In genomic region chr6:125781307-125781868, GRCh38 we compare ENCODE assay signal across 8 cellular contexts.
DNase-seq lines count a peak whose midpoint lies in the region; ATAC-seq and TF ChIP-seq lines count a peak whose summit lies in the region.

No MANE protein-coding gene starts in this region.

- no peak overlapping the region for H3K4me3 Mint-ChIP-seq in effector memory CD8-positive, alpha-beta T cell
- H3K4me3 Mint-ChIP-seq in nephron: no peak overlapping the region

- H3K4me1 Mint-ChIP-seq in effector memory CD8-positive, alpha-beta T cell (ENCODE audit: low read depth in 2 of 2): peaks cover 0 to 2% of the 10 kb centered on the region in 2 donors
- H3K4me1 Mint-ChIP-seq in nephron: no peaks in the 10 kb centered on the region

- H3K27ac Mint-ChIP-seq in effector memory CD8-positive, alpha-beta T cell: no peak overlapping the region
- no peak overlapping the region for H3K27ac Mint-ChIP-seq in nephron

- DNase-seq in DMS53 (lab: John Stamatoyannopoulos, UW): peak; percentile 78
- no peak for DNase-seq in DMS53 treated with DMSO at 0.1 percent for 48 hours (lab: John Stamatoyannopoulos, UW; ENCODE audit: unreplicated experiment)
- peak; percentile 45 for DNase-seq in T follicular helper cell (ENCODE audit: low read depth)
- no peak for DNase-seq in effector memory CD8-positive, alpha-beta T cell
- DNase-seq in GOT3 (lab: John Stamatoyannopoulos, UW): no peak

- peak; percentile 47 for ATAC-seq in GM21717 (IDR thresholded peaks at IDR 0.05; ENCODE audit: unreplicated experiment)
- peak; percentile 59 for ATAC-seq in effector memory CD8-positive, alpha-beta T cell (replicated peaks)

- H3K27me3 Mint-ChIP-seq in effector memory CD8-positive, alpha-beta T cell: no peaks in the 10 kb centered on the region
- no peaks in the 10 kb centered on the region for H3K27me3 Mint-ChIP-seq in nephron (ENCODE audit: low read depth)

- peaks cover 8% of the 10 kb centered on the region for H3K36me3 Mint-ChIP-seq in effector memory CD8-positive, alpha-beta T cell (ENCODE audit: insufficient read depth)
- H3K36me3 Mint-ChIP-seq in nephron (ENCODE audit: low read depth): no peaks in the 10 kb centered on the region

- TF ChIP-seq EP300 in Ishikawa (IDR thresholded peaks at IDR 0.05; ENCODE audit: borderline replicate concordance): no peak

- TF ChIP-seq RAD21 in Ishikawa (IDR thresholded peaks at IDR 0.05; ENCODE audit: low read depth): peak; percentile 48

- H3K9me3 Mint-ChIP-seq in effector memory CD8-positive, alpha-beta T cell: no peaks in the 10 kb centered on the region
- H3K9me3 Mint-ChIP-seq in nephron: no peaks in the 10 kb centered on the region

- TF ChIP-seq CTCF in nephron (IDR thresholded peaks at IDR 0.05; ENCODE audit: unreplicated experiment in 3 of 3): peak; percentile 9 to 26 (median 24)

TF ChIP-seq in Ishikawa, 13 proteins besides CTCF, POLR2A, EP300 and RAD21:
- TF ChIP-seq CREB1 (IDR thresholded peaks at IDR 0.05; ENCODE audit: low read depth): no peak
- TF ChIP-seq TCF12 (IDR thresholded peaks at IDR 0.05; ENCODE audit: low read depth): no peak
- no peak for TF ChIP-seq TEAD4 (IDR thresholded peaks at IDR 0.05)
- no peak for TF ChIP-seq FOXM1 (IDR thresholded peaks at IDR 0.05; ENCODE audit: borderline replicate concordance, low read depth)
- TF ChIP-seq, protein P1, sequence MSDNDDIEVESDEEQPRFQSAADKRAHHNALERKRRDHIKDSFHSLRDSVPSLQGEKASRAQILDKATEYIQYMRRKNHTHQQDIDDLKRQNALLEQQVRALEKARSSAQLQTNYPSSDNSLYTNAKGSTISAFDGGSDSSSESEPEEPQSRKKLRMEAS (IDR thresholded peaks at IDR 0.05): no peak
- TF ChIP-seq TAF1 (IDR thresholded peaks at IDR 0.05; ENCODE audit: low read depth): no peak
- TF ChIP-seq ZBTB7A (IDR thresholded peaks at IDR 0.05; ENCODE audit: low read depth): no peak
- no peak for TF ChIP-seq EGR1 (IDR thresholded peaks at IDR 0.05)
- TF ChIP-seq CEBPB (IDR thresholded peaks at IDR 0.05): no peak
- no peak for TF ChIP-seq NFIC (IDR thresholded peaks at IDR 0.05)
- TF ChIP-seq USF1 (IDR thresholded peaks at IDR 0.05): no peak
- TF ChIP-seq REST (IDR thresholded peaks at IDR 0.05; ENCODE audit: low read depth): no peak
- no peak; the same call in 1 of the 2 replicates for TF ChIP-seq YY1 (IDR thresholded peaks at IDR 0.05; ENCODE audit: low read depth)
TF ChIP-seq in Ishikawa: peak in this region for 0.

Comparison
In these comparisons a context has a peak if more than half of its experiments do, and no peak if none do; other contexts are left out.
1. DNase-seq: peak in DMS53 (single experiment) and T follicular helper cell (single experiment); none in DMS53 treated with DMSO at 0.1 percent for 48 hours (single experiment), effector memory CD8-positive, alpha-beta T cell (0 of 3) and GOT3 (single experiment).